8 cellular contexts compared by ENCODE assay signal in genomic region chr1:204503122-204503912, GRCh38. TPM values are rescaled to one million over a fixed set of nuclear protein-coding genes. Genes with fewer than 3 reads are reported as not detected.
DNase-seq lines count a peak whose midpoint lies in the region; ATAC-seq and TF ChIP-seq lines count a peak whose summit lies in the region.

No MANE protein-coding gene starts in this region.

- no peak for ATAC-seq in activated CD4-positive, alpha-beta T cell treated with anti-CD3 and anti-CD28 coated beads for 36 hours
- ATAC-seq in HG02981 (IDR thresholded peaks at IDR 0.05; ENCODE audit: unreplicated experiment), result no peak
- ATAC-seq in GM21723 (IDR thresholded peaks at IDR 0.05; ENCODE audit: unreplicated experiment), result no peak

- no peak for DNase-seq in activated CD4-positive, alpha-beta T cell treated with anti-CD3 and anti-CD28 coated beads for 36 hours
- no peak for DNase-seq in activated CD4-positive, alpha-beta T cell treated with anti-CD3 and anti-CD28 coated beads, Interleukin-2, amount 50 U/mL, for 1 hour
- DNase-seq in MM.1S, result peak; percentile 85
- peak in 1 of 2 experiments; percentile 68 for DNase-seq in PC-9
- peak; percentile 40 for DNase-seq in effector CD4-positive, alpha-beta T cell

- no TSS peak for BruUV-seq in PC-9 (replicated peaks; lab: Mats Ljungman, UMichigan)

- H3K9ac ChIP-seq in MM.1S (ENCODE audit: low read length), result no peak overlapping the region

- no peak overlapping the region for H2AFZ ChIP-seq in MM.1S (ENCODE audit: low read length)
- no peak overlapping the region for H2AFZ ChIP-seq in PC-9

- intact Hi-C loops in activated CD4-positive, alpha-beta T cell treated with anti-CD3 and anti-CD28 coated beads for 36 hours (cut with DNase I, micrococcal nuclease), result loop anchor here (1.0 to 10.0 kb wide), 7 partner anchors 9 to 1179 kb away; partner anchors contain the start of gene PIK3C2B (in 1 of the 2)
- intact Hi-C loops in PC-9 (cut with micrococcal nuclease; ENCODE audit: unreplicated experiment), result loop anchor here (1.0 to 2.0 kb wide), 3 partner anchors 55 to 289 kb away; no protein-coding TSS in a partner anchor

- H3K4me3 Mint-ChIP-seq in activated CD4-positive, alpha-beta T cell treated with anti-CD3 and anti-CD28 coated beads for 36 hours, result no peak overlapping the region
- peak overlapping the region; percentile 50 to 75 (median 51) for H3K4me3 Mint-ChIP-seq in nephron

- no peaks in the 10 kb centered on the region for H3K9me3 ChIP-seq in MM.1S (replicated peaks; ENCODE audit: insufficient read depth, low read length)
- H3K9me3 ChIP-seq in PC-9 (ENCODE audit: insufficient read depth, low read depth), result no peaks in the 10 kb centered on the region

- peaks cover 2% of the 10 kb centered on the region for H3K27me3 Mint-ChIP-seq in activated CD4-positive, alpha-beta T cell treated with anti-CD3 and anti-CD28 coated beads for 36 hours
- H3K27me3 Mint-ChIP-seq in nephron (ENCODE audit: low read depth), result peaks cover 7% of the 10 kb centered on the region

- CTCF ChIA-PET in activated CD4-positive, alpha-beta T cell treated with anti-CD3 and anti-CD28 coated beads for 36 hours (lab: Charles Lee), result interaction anchor here (0.5 to 18.6 kb wide), 41 partner anchors 9 to 336 kb away, joined by 3 to 910 read pairs (median 4); partner anchors contain the start of genes MDM4 and PIK3C2B
- CTCF ChIA-PET in PC-9 (lab: Charles Lee), result interaction anchor here (0.6 to 1.0 kb wide), 10 partner anchors 13 to 289 kb away, joined by 3 to 11 read pairs (median 4); partner anchors contain the start of genes GOLT1A and MDM4

- TF ChIP-seq CTCF in MM.1S (IDR thresholded peaks at IDR 0.05; ENCODE audit: low read length), result peak; percentile 90
- TF ChIP-seq CTCF in PC-9 (conservative IDR thresholded peaks at IDR 0.05), result peak; percentile 92
- TF ChIP-seq CTCF in nephron (IDR thresholded peaks at IDR 0.05; ENCODE audit: unreplicated experiment in 3 of 3), result peak; percentile 80 to 85 (median 80)

- H3K27me3 ChIP-seq in MM.1S (replicated peaks; ENCODE audit: insufficient read depth, low read length) (no peaks in the 10 kb centered on the region), PC-9 (ENCODE audit: insufficient read depth, low read depth) (no peaks in the 10 kb centered on the region)

- H3K4me3 ChIP-seq in MM.1S (ENCODE audit: low read length) (no peak overlapping the region), PC-9 (no peak overlapping the region)

- POLR2A ChIA-PET in activated CD4-positive, alpha-beta T cell treated with anti-CD3 and anti-CD28 coated beads for 36 hours (lab: Charles Lee), result no interaction called here
- POLR2A ChIA-PET in PC-9 (lab: Charles Lee; ENCODE audit: unreplicated experiment), result interaction anchor here (0.7 kb wide), 3 partner anchors 55 to 339 kb away, joined by 3 to 7 read pairs (median 6); no protein-coding TSS in a partner anchor

- H3K4me1 ChIP-seq in MM.1S (ENCODE audit: low read length) (peaks cover 8% of the 10 kb centered on the region), PC-9 (replicated peaks; ENCODE audit: insufficient read depth) (peaks cover 29% of the 10 kb centered on the region)

- H3K79me2 ChIP-seq in MM.1S (ENCODE audit: low read length), result no peaks in the 10 kb centered on the region
- H3K79me2 ChIP-seq in PC-9 (ENCODE audit: low read depth), result no peaks in the 10 kb centered on the region

- H3K27ac Mint-ChIP-seq in activated CD4-positive, alpha-beta T cell treated with anti-CD3 and anti-CD28 coated beads for 36 hours, result peak overlapping the region; percentile 37
- peak overlapping the region; percentile 74 to 93 (median 88) for H3K27ac Mint-ChIP-seq in nephron

- H3K9me2 ChIP-seq in MM.1S (replicated peaks; ENCODE audit: insufficient read depth, low read length), result no peaks in the 10 kb centered on the region
- H3K9me2 ChIP-seq in PC-9 (ENCODE audit: insufficient read depth), result no peaks in the 10 kb centered on the region

- no peak overlapping the region for H3K4me2 ChIP-seq in MM.1S (ENCODE audit: low read depth, low read length)
- 0 out of 2 replicates have a peak overlapping the region, but pooled peaks have one; percentile 6 for H3K4me2 ChIP-seq in PC-9

- no peaks in the 10 kb centered on the region for H3K36me3 ChIP-seq in MM.1S (replicated peaks; ENCODE audit: insufficient read depth, low read length)
- no peaks in the 10 kb centered on the region for H3K36me3 ChIP-seq in PC-9 (ENCODE audit: low read depth)

- H4K20me1 ChIP-seq in MM.1S (ENCODE audit: insufficient read depth, low read length) (no peaks in the 10 kb centered on the region), PC-9 (ENCODE audit: insufficient read depth) (no peaks in the 10 kb centered on the region)

- no peaks in the 10 kb centered on the region for H3K9me3 Mint-ChIP-seq in activated CD4-positive, alpha-beta T cell treated with anti-CD3 and anti-CD28 coated beads for 36 hours (ENCODE audit: low read depth)
- H3K9me3 Mint-ChIP-seq in nephron, result no peaks in the 10 kb centered on the region

- H3F3A ChIP-seq in MM.1S (ENCODE audit: insufficient read depth, low read length) (peaks cover 26% of the 10 kb centered on the region), PC-9 (ENCODE audit: insufficient read depth, low read depth) (peaks cover 37% of the 10 kb centered on the region)

- H3K36me3 Mint-ChIP-seq in activated CD4-positive, alpha-beta T cell treated with anti-CD3 and anti-CD28 coated beads for 36 hours (ENCODE audit: low read depth), result peaks cover 7% of the 10 kb centered on the region
- no peaks in the 10 kb centered on the region for H3K36me3 Mint-ChIP-seq in nephron (ENCODE audit: low read depth)

- H3K27ac ChIP-seq in MM.1S (ENCODE audit: low read length), result no peak overlapping the region
- H3K27ac ChIP-seq in PC-9, result no peak overlapping the region

- peaks cover 32% of the 10 kb centered on the region for H3K4me1 Mint-ChIP-seq in activated CD4-positive, alpha-beta T cell treated with anti-CD3 and anti-CD28 coated beads for 36 hours
- peaks cover 43% of the 10 kb centered on the region for H3K4me1 Mint-ChIP-seq in nephron

RNA-seq across cellular contexts. Expression of gene PIK3C2B, which starts 8.7 kb away (rescaled TPM):
- 10 to 100 TPM; 38.2 to 44.0 TPM for total RNA-seq in activated CD4-positive, alpha-beta T cell treated with anti-CD3 and anti-CD28 coated beads for 36 hours
- total RNA-seq in PC-9 (2021), result 51.6 and 52.4 TPM in 2 replicates

RNA-seq across cellular contexts. Expression of gene MDM4, which starts 12.9 kb away (rescaled TPM):
- 10 to 100 TPM; 89.1 to 94.6 TPM for total RNA-seq in activated CD4-positive, alpha-beta T cell treated with anti-CD3 and anti-CD28 coated beads for 36 hours
- 69.2 and 82.6 TPM in 2 replicates for total RNA-seq in PC-9 (2021)

Comparison
In these comparisons a context has a peak if more than half of its experiments do, and no peak if none do; other contexts are left out.
1. DNase-seq: peak in MM.1S (single experiment) and effector CD4-positive, alpha-beta T cell (single experiment); none in activated CD4-positive, alpha-beta T cell treated with anti-CD3 and anti-CD28 coated beads for 36 hours (single experiment) and activated CD4-positive, alpha-beta T cell treated with anti-CD3 and anti-CD28 coated beads, Interleukin-2, amount 50 U/mL, for 1 hour (single experiment).
2. Peak in every context shown above with its lines, with median percentiles within 50 percentile points of each other: CTCF ChIP-seq.